8 cellular contexts compared by ENCODE assay signal in genomic region chr3:134197681-134198261, GRCh38. TPM values are rescaled to one million over a fixed set of nuclear protein-coding genes. Genes with fewer than 3 reads are reported as not detected.
A peak's percentile ranks its signal among the peaks of the same experiment; 100 is the strongest.
DNase-seq lines count a peak whose midpoint lies in the region; ATAC-seq and TF ChIP-seq lines count a peak whose summit lies in the region.

No MANE protein-coding gene starts in this region.

- H3K4me3 ChIP-seq in Loucy (ENCODE audit: low read length, poor library complexity, severe bottlenecking) = no peak overlapping the region
- H3K4me3 ChIP-seq in epithelial cell of proximal tubule (ENCODE audit: low read depth, low read length) = no peak overlapping the region

- DNase-seq in DMS 273 treated with DMSO at 0.1 percent for 48 hours (lab: John Stamatoyannopoulos, UW) (peak; percentile 24), SK-N-DZ (ENCODE audit: low spot score) (peak; percentile 37), epithelial cell of proximal tubule (ENCODE audit: low read depth) (no peak), naive B cell (peak; percentile 35), occipital lobe (lab: John Stamatoyannopoulos, UW) (no peak), NCI-H2081 treated with DMSO at 0.1 percent for 48 hours (lab: John Stamatoyannopoulos, UW) (no peak)

- peaks cover 23 to 29% of the 10 kb centered on the region in 2 donors for H3K36me3 Mint-ChIP-seq in naive B cell

- H3K4me1 ChIP-seq in Loucy (ENCODE audit: insufficient read depth, low read length, poor library complexity, severe bottlenecking) = no peaks in the 10 kb centered on the region

- H3K9me3 ChIP-seq in Loucy (ENCODE audit: insufficient read depth, low read depth, low read length) = no peaks in the 10 kb centered on the region

- no peaks in the 10 kb centered on the region for H3K27me3 ChIP-seq in Loucy (ENCODE audit: insufficient read depth, low read length, poor library complexity, severe bottlenecking)

- peak overlapping the region in 1 of 6 donors; percentile 74 for H3K27ac Mint-ChIP-seq in naive B cell

- no peak overlapping the region for H2AFZ ChIP-seq in Loucy (ENCODE audit: low read length)

- no peaks in the 10 kb centered on the region for H3K27me3 Mint-ChIP-seq in naive B cell

- peak; percentile 81 for TF ChIP-seq CTCF in Loucy (conservative IDR thresholded peaks at IDR 0.05; ENCODE audit: low read length)
- peak; percentile 83 for TF ChIP-seq CTCF in epithelial cell of proximal tubule (conservative IDR thresholded peaks at IDR 0.05; ENCODE audit: low read depth, low read length)

- peak; percentile 93 for ATAC-seq in GM19455 (IDR thresholded peaks at IDR 0.05; ENCODE audit: unreplicated experiment)
- peak; percentile 58 to 60 for ATAC-seq in naive B cell (ENCODE audit: low read depth in 2 of 2)

- peaks cover 65% of the 10 kb centered on the region; the same call in 1 of the 2 replicates for H3K36me3 ChIP-seq in Loucy (ENCODE audit: insufficient read depth, low read length)

- peaks cover 0 to 8% (median 4%) of the 10 kb centered on the region in 7 donors for H3K9me3 Mint-ChIP-seq in naive B cell

- no peak overlapping the region for H3K4me3 Mint-ChIP-seq in naive B cell

- no peak overlapping the region for H3K9ac ChIP-seq in Loucy (ENCODE audit: low read depth, low read length, poor library complexity, severe bottlenecking)

- no peaks in the 10 kb centered on the region for H3F3A ChIP-seq in Loucy (ENCODE audit: low read depth)

- H3K4me2 ChIP-seq in Loucy (ENCODE audit: low read depth, low read length, poor library complexity, severe bottlenecking) = no peak overlapping the region

- no peaks in the 10 kb centered on the region for H3K79me2 ChIP-seq in Loucy (ENCODE audit: insufficient read depth, low read length)

- no peaks in the 10 kb centered on the region for H4K20me1 ChIP-seq in Loucy (ENCODE audit: insufficient read depth, low read length, poor library complexity, severe bottlenecking)

- H3K9me2 ChIP-seq in Loucy (replicated peaks; ENCODE audit: low read depth, low read length) = no peaks in the 10 kb centered on the region

- no peaks in the 10 kb centered on the region for H3K4me1 Mint-ChIP-seq in naive B cell

RNA-seq across cellular contexts. Expression of gene RYK, which starts 52.9 kb away (rescaled TPM):
- polyA plus RNA-seq in SK-N-DZ (2014; cell fraction: cytosol; rRNA removed) = 51.9 and 52.6 TPM in 2 replicates
- 66.4 and 82.8 TPM in 2 replicates for polyA plus RNA-seq in SK-N-DZ (2014; cell fraction: nucleus; rRNA removed)
- total RNA-seq in epithelial cell of proximal tubule (33.5 and 60.5 TPM in 2 replicates), occipital lobe (136 TPM)
- 10 to 100 TPM in 2 of 6 donors, 1 to 10 TPM in 4; 3.7 to 14.2 (median 8.1) TPM for polyA plus RNA-seq in naive B cell (ENCODE audit: low read depth in 6 of 6)

Comparison
In these comparisons a context has a peak if more than half of its experiments do, and no peak if none do; other contexts are left out.
1. DNase-seq: peak in DMS 273 treated with DMSO at 0.1 percent for 48 hours (single experiment), SK-N-DZ (single experiment) and naive B cell (single experiment); none in epithelial cell of proximal tubule (single experiment), occipital lobe (single experiment) and NCI-H2081 treated with DMSO at 0.1 percent for 48 hours (single experiment).